ENCODE assay signal across 8 cellular contexts in genomic region chr20:57594092-57594911, GRCh38. TPM values are rescaled to one million over a fixed set of nuclear protein-coding genes. Genes with fewer than 3 reads are reported as not detected.
A peak's percentile ranks its signal among the peaks of the same experiment; 100 is the strongest.
DNase-seq lines count a peak whose midpoint lies in the region; ATAC-seq, FAIRE-seq and TF ChIP-seq lines count a peak whose summit lies in the region.

No MANE protein-coding gene starts in this region.

- H3K27me3 Mint-ChIP-seq in CD8-positive, alpha-beta T cell (ENCODE audit: low read depth): peaks cover 2% of the 10 kb centered on the region
- H3K27me3 Mint-ChIP-seq in HFFc6 (ENCODE audit: insufficient read depth): peaks cover 14% of the 10 kb centered on the region; the same call in 1 of the 2 replicates

- ATAC-seq in CD8-positive, alpha-beta T cell: no peak
- ATAC-seq in GM12878 (peak; percentile 63), GM21619 (IDR thresholded peaks at IDR 0.05; ENCODE audit: unreplicated experiment) (no peak), HG03457 (IDR thresholded peaks at IDR 0.05; ENCODE audit: unreplicated experiment) (no peak)
- no peak for ATAC-seq in stimulated activated effector memory CD8-positive, alpha-beta T cell treated with anti-CD3 and anti-CD28 coated beads, Interleukin-12 subunit alpha, Interleukin-12 subunit beta, amount 100 ng/mL, for 72 hours

- SMC1A ChIA-PET in GM12878 (lab: Charles Lee; ENCODE audit: uncharacterized antibody, unreplicated experiment): interaction anchor here (1.5 to 2.4 kb wide), 2 partner anchors 96 kb away, joined by 5 to 12 read pairs; no protein-coding TSS in a partner anchor

- no peak for TF ChIP-seq POLR2A in GM12878 (IDR thresholded peaks at IDR 0.05; ENCODE audit: low read depth, low read length)

- no peak overlapping the region for H3K27ac ChIP-seq in CD8-positive, alpha-beta T cell (ENCODE audit: low read depth, low read length)
- no peak overlapping the region for H3K27ac ChIP-seq in GM12878 (ENCODE audit: control insufficient read depth, insufficient read depth)

- TF ChIP-seq RAD21 in GM12878 (IDR thresholded peaks at IDR 0.05; ENCODE audit: insufficient read depth, low read depth, low read length): peak; percentile 76

- H3K27me3 ChIP-seq in CD8-positive, alpha-beta T cell (ENCODE audit: insufficient read depth, low read length): peaks cover 3% of the 10 kb centered on the region
- H3K27me3 ChIP-seq in GM12878 (replicated peaks in 1 of 2; ENCODE audit: control insufficient read depth in 2 of 2, insufficient read depth in 2 of 2, low read length in 1 of 2) (no peaks in the 10 kb centered on the region; a peak in 1 of 4 replicates), kidney epithelial cell (ENCODE audit: control insufficient read depth, insufficient read depth, low read length) (peaks cover 33% of the 10 kb centered on the region)

- CTCF ChIA-PET in CD8-positive, alpha-beta T cell (lab: Charles Lee): interaction anchor here (0.7 to 8.3 kb wide), 19 partner anchors 9 to 1094 kb away, joined by 3 to 89 read pairs (median 3); partner anchors contain the start of gene ZBP1
- CTCF ChIA-PET in GM12878 (lab: Yijun Ruan, JAX): interaction anchor here (0.8 to 4.3 kb wide), 7 partner anchors 26 to 587 kb away, joined by 3 to 34 read pairs (median 20); partner anchors contain the start of gene ZBP1

- intact Hi-C loops in CD8-positive, alpha-beta T cell (cut with DNase I, micrococcal nuclease): loop anchor here (1.0 to 10.0 kb wide), 7 partner anchors 80 to 1044 kb away; no protein-coding TSS in a partner anchor
- intact Hi-C loops in GM12878 (cut with micrococcal nuclease; ENCODE audit: unreplicated experiment): loop anchor here (1.0 kb wide), 1 partner anchor 80 kb away; no protein-coding TSS in a partner anchor

- no peaks in the 10 kb centered on the region for H3K9me3 Mint-ChIP-seq in CD8-positive, alpha-beta T cell
- H3K9me3 Mint-ChIP-seq in HFFc6: no peaks in the 10 kb centered on the region
- H3K9me3 Mint-ChIP-seq in stimulated activated effector memory CD8-positive, alpha-beta T cell treated with anti-CD3 and anti-CD28 coated beads, Interleukin-12 subunit alpha, Interleukin-12 subunit beta, amount 100 ng/mL, for 72 hours: no peaks in the 10 kb centered on the region

- in situ Hi-C loops in GM12878 (cut with MboI): loop anchor here (5.0 to 10.0 kb wide), 4 partner anchors 82 to 590 kb away; no protein-coding TSS in a partner anchor

- no peak overlapping the region for H3K4me3 Mint-ChIP-seq in CD8-positive, alpha-beta T cell
- H3K4me3 Mint-ChIP-seq in HFFc6: no peak overlapping the region
- no peak overlapping the region for H3K4me3 Mint-ChIP-seq in stimulated activated effector memory CD8-positive, alpha-beta T cell treated with anti-CD3 and anti-CD28 coated beads, Interleukin-12 subunit alpha, Interleukin-12 subunit beta, amount 100 ng/mL, for 72 hours

- H2AFZ ChIP-seq in GM12878 (ENCODE audit: control insufficient read depth, low read depth, low read length): no peak overlapping the region

- no peak overlapping the region for H3K9ac ChIP-seq in GM12878 (ENCODE audit: control insufficient read depth, insufficient read depth, low read length)

- no peak overlapping the region for H3K4me3 ChIP-seq in CD8-positive, alpha-beta T cell (ENCODE audit: low read depth, low read length)
- H3K4me3 ChIP-seq in GM12878: no peak overlapping the region
- H3K4me3 ChIP-seq in kidney epithelial cell (ENCODE audit: low read depth, low read length): no peak overlapping the region

- H3K9me3 ChIP-seq in CD8-positive, alpha-beta T cell (ENCODE audit: low read length): no peaks in the 10 kb centered on the region
- H3K9me3 ChIP-seq in GM12878 (replicated peaks; ENCODE audit: control insufficient read depth, insufficient read depth, low read length): no peaks in the 10 kb centered on the region

- no peaks in the 10 kb centered on the region for H4K20me1 ChIP-seq in GM12878 (ENCODE audit: control insufficient read depth, insufficient read depth)

- no TSS peak for BruUV-seq in GM12878 (replicated peaks; lab: Mats Ljungman, UMichigan)

- peaks cover 8% of the 10 kb centered on the region for H3K4me1 ChIP-seq in CD8-positive, alpha-beta T cell (ENCODE audit: insufficient read depth, low read length)
- no peaks in the 10 kb centered on the region; the same call in none of the 2 replicates for H3K4me1 ChIP-seq in GM12878 (ENCODE audit: control insufficient read depth, insufficient read depth, low read length)

- no peak overlapping the region for H3K27ac Mint-ChIP-seq in CD8-positive, alpha-beta T cell
- no peak overlapping the region for H3K27ac Mint-ChIP-seq in HFFc6
- no peak overlapping the region for H3K27ac Mint-ChIP-seq in stimulated activated effector memory CD8-positive, alpha-beta T cell treated with anti-CD3 and anti-CD28 coated beads, Interleukin-12 subunit alpha, Interleukin-12 subunit beta, amount 100 ng/mL, for 72 hours

- peaks cover 6% of the 10 kb centered on the region for H3K4me1 Mint-ChIP-seq in CD8-positive, alpha-beta T cell (ENCODE audit: low read depth)
- no peaks in the 10 kb centered on the region for H3K4me1 Mint-ChIP-seq in HFFc6 (ENCODE audit: low read depth)
- H3K4me1 Mint-ChIP-seq in stimulated activated effector memory CD8-positive, alpha-beta T cell treated with anti-CD3 and anti-CD28 coated beads, Interleukin-12 subunit alpha, Interleukin-12 subunit beta, amount 100 ng/mL, for 72 hours: peaks cover 14% of the 10 kb centered on the region

- no peaks in the 10 kb centered on the region for H3K79me2 ChIP-seq in GM12878 (ENCODE audit: control insufficient read depth, insufficient read depth, low read length)

- TF ChIP-seq EP300 in GM12878 (IDR thresholded peaks at IDR 0.05; ENCODE audit: borderline replicate concordance in 1 of 2, control insufficient read depth in 1 of 2, low read depth in 2 of 2, low read length in 2 of 2): no peak

- H3K36me3 Mint-ChIP-seq in CD8-positive, alpha-beta T cell: no peaks in the 10 kb centered on the region
- no peaks in the 10 kb centered on the region for H3K36me3 Mint-ChIP-seq in HFFc6 (ENCODE audit: low read depth)
- H3K36me3 Mint-ChIP-seq in stimulated activated effector memory CD8-positive, alpha-beta T cell treated with anti-CD3 and anti-CD28 coated beads, Interleukin-12 subunit alpha, Interleukin-12 subunit beta, amount 100 ng/mL, for 72 hours: no peaks in the 10 kb centered on the region

- FAIRE-seq in GM12878 (lab: Jason Lieb, UNC): peak; percentile 86

- POLR2A ChIA-PET in CD8-positive, alpha-beta T cell (lab: Charles Lee): no interaction called here
- POLR2A ChIA-PET in GM12878 (lab: Charles Lee): interaction anchor here (0.6 to 1.0 kb wide), 2 partner anchors 196 to 585 kb away, joined by 4 read pairs; no protein-coding TSS in a partner anchor

- peak in 5 of 7 experiments; percentile 39 to 74 (median 57) for DNase-seq in CD8-positive, alpha-beta T cell
- DNase-seq in HFFc6: no peak
- peak; percentile 73 for DNase-seq in SW480 (ENCODE audit: low spot score)
- DNase-seq in GM12878 (ENCODE audit: low read depth, low spot score): no peak
- DNase-seq in kidney epithelial cell (ENCODE audit: low read depth): no peak
- DNase-seq in stimulated activated effector memory CD8-positive, alpha-beta T cell treated with anti-CD3 and anti-CD28 coated beads, Interleukin-12 subunit alpha, Interleukin-12 subunit beta, amount 100 ng/mL, for 72 hours (ENCODE audit: low spot score in 2 of 2): peak; percentile 43 to 81

- H3K36me3 ChIP-seq in CD8-positive, alpha-beta T cell (ENCODE audit: insufficient read depth, low read length): no peaks in the 10 kb centered on the region
- H3K36me3 ChIP-seq in GM12878 (ENCODE audit: control insufficient read depth in 2 of 2, insufficient read depth in 2 of 2, low read length in 1 of 2) (no peaks in the 10 kb centered on the region), kidney epithelial cell (ENCODE audit: control insufficient read depth, insufficient read depth, low read length) (no peaks in the 10 kb centered on the region)

- RAD21 ChIA-PET in GM12878 (lab: Charles Lee; ENCODE audit: unreplicated experiment): interaction anchor here (0.6 to 5.0 kb wide), 7 partner anchors 26 to 203 kb away, joined by 3 to 31 read pairs (median 3); partner anchors contain the start of gene ZBP1

- TF ChIP-seq CTCF in CD8-positive, alpha-beta T cell (IDR thresholded peaks at IDR 0.05): peak; percentile 87
- TF ChIP-seq CTCF in HFFc6 (IDR thresholded peaks at IDR 0.05) (peak; percentile 98), GM12878 (IDR thresholded peaks at IDR 0.05 in 2 of 3, conservative IDR thresholded peaks at IDR 0.05 in 1 of 3; ENCODE audit: control insufficient read depth in 2 of 3, extremely low read depth in 1 of 3, insufficient read depth in 1 of 3, low read depth in 3 of 3, low read length in 3 of 3) (peak; percentile 61 to 86 (median 66)), kidney epithelial cell (IDR thresholded peaks at IDR 0.05; ENCODE audit: insufficient read depth, low read length, poor library complexity, severe bottlenecking) (peak; percentile 78)

- WGBS in GM12878 (ENCODE audit: insufficient coverage, insufficient replicate concordance, low lambda C conversion rate, missing lambda C conversion rate): 28% methylated on average over 25 of the region's 26 CpGs

- H3K4me2 ChIP-seq in GM12878 (ENCODE audit: control insufficient read depth, insufficient read depth): no peak overlapping the region

RNA-seq across cellular contexts. Expression of gene ZBP1, which starts 25.9 kb away (rescaled TPM):
- 10 to 100 TPM; 21.1 to 28.3 TPM for total RNA-seq in CD8-positive, alpha-beta T cell
- total RNA-seq in HFFc6 (2021; fragmentation: NEBNext Ultra II Directional; extraction: Animal tissue kit (Norgen Biotek cat#: 25700)): not detected
- total RNA-seq in GM12878 (2013; cell fraction: nucleolus; rRNA removed): 2.8 and 6.3 TPM in 2 replicates
- total RNA-seq in GM12878 (2014; rRNA removed) (7.5 and 8.3 TPM in 2 replicates), GM12878 (2014; rRNA removed; fragmentation: Illumina TruSeq; extraction: Trizol) (4.8 TPM in 2 replicates), GM12878 (2021) (4.8 and 6.3 TPM in 2 replicates), kidney epithelial cell (0.07 TPM in 1 of 2 replicates, not detected in the other)
- 3.7 TPM for polyA plus RNA-seq in GM12878 (2011; ENCODE audit: low read depth)
- polyA plus RNA-seq in GM12878 (2011; rRNA removed) (5.0 and 5.4 TPM in 2 replicates), GM12878 (2014; fragmentation: Illumina TruSeq; extraction: Trizol) (6.2 and 6.8 TPM in 2 replicates), GM12878 (2014; fragmentation: Nextera tagmentation; extraction: Ambion mirVana) (1 to 10 TPM in 1 of 2 experiments, under 1 TPM in 1; 0.93 to 1.1 TPM), GM12878 (2014; rRNA removed) (9.3 and 10.6 TPM in 2 replicates), GM12878 (2016; fragmentation: Nextera tagmentation; extraction: Ambion mirVana) (1 to 10 TPM; 2.5 to 3.0 TPM)
- 3.0 and 4.5 TPM in 2 replicates for polyA plus RNA-seq in GM12878 (2011; cell fraction: cytosol; rRNA removed)
- 32.4 and 37.2 TPM in 2 replicates for polyA plus RNA-seq in GM12878 (2011; cell fraction: nucleus; rRNA removed)
- 3.7 and 8.2 TPM in 2 replicates for polyA plus RNA-seq in GM12878 (2012)
- 2.7 and 4.4 TPM in 2 replicates for polyA minus RNA-seq in GM12878 (2011; rRNA and poly(A)+ RNA removed)
- polyA minus RNA-seq in GM12878 (2011; cell fraction: cytosol; rRNA and poly(A)+ RNA removed): 1.0 and 2.9 TPM in 2 replicates
- polyA minus RNA-seq in GM12878 (2011; cell fraction: nucleus; rRNA and poly(A)+ RNA removed): 4.7 and 7.9 TPM in 2 replicates

RNA-seq across cellular contexts. Expression of gene PCK1, which starts 33.4 kb away (rescaled TPM):
- total RNA-seq in CD8-positive, alpha-beta T cell: not detected
- total RNA-seq in HFFc6 (2021; fragmentation: NEBNext Ultra II Directional; extraction: Animal tissue kit (Norgen Biotek cat#: 25700)): not detected
- total RNA-seq in GM12878 (2013; cell fraction: nucleolus; rRNA removed): 0.78 and 0.88 TPM in 2 replicates
- total RNA-seq in GM12878 (2014; rRNA removed) (0.06 and 0.11 TPM in 2 replicates), GM12878 (2014; rRNA removed; fragmentation: Illumina TruSeq; extraction: Trizol) (0.05 TPM in 1 of 2 replicates, not detected in the other), GM12878 (2021) (0.33 and 0.56 TPM in 2 replicates), kidney epithelial cell (under 0.01 TPM in 1 of 2 replicates, not detected in the other)
- not detected for polyA plus RNA-seq in GM12878 (2011; ENCODE audit: low read depth)
- polyA plus RNA-seq in GM12878 (2011; rRNA removed) (not detected in 2 replicates), GM12878 (2014; fragmentation: Illumina TruSeq; extraction: Trizol) (0.09 TPM in 1 of 2 replicates, not detected in the other), GM12878 (2014; fragmentation: Nextera tagmentation; extraction: Ambion mirVana) (under 1 TPM in 1 of 2 experiments, not detected in 1; 0.02 TPM), GM12878 (2014; rRNA removed) (0.14 TPM in 2 replicates), GM12878 (2016; fragmentation: Nextera tagmentation; extraction: Ambion mirVana) (not detected)
- not detected in 2 replicates for polyA plus RNA-seq in GM12878 (2011; cell fraction: cytosol; rRNA removed)
- polyA plus RNA-seq in GM12878 (2011; cell fraction: nucleus; rRNA removed): not detected in 2 replicates
- polyA plus RNA-seq in GM12878 (2012): 0.07 TPM in 1 of 2 replicates, not detected in the other
- not detected in 2 replicates for polyA minus RNA-seq in GM12878 (2011; rRNA and poly(A)+ RNA removed)
- not detected in 2 replicates for polyA minus RNA-seq in GM12878 (2011; cell fraction: cytosol; rRNA and poly(A)+ RNA removed)
- not detected in 2 replicates for polyA minus RNA-seq in GM12878 (2011; cell fraction: nucleus; rRNA and poly(A)+ RNA removed)

Comparison
In these comparisons a context has a peak if more than half of its experiments do, and no peak if none do; other contexts are left out.
1. DNase-seq: peak in CD8-positive, alpha-beta T cell (5 of 7), SW480 (single experiment) and stimulated activated effector memory CD8-positive, alpha-beta T cell treated with anti-CD3 and anti-CD28 coated beads, Interleukin-12 subunit alpha, Interleukin-12 subunit beta, amount 100 ng/mL, for 72 hours (2 of 2); none in HFFc6 (single experiment), GM12878 (single experiment) and kidney epithelial cell (single experiment).
2. Peak in every context shown above with its lines, with median percentiles within 50 percentile points of each other: CTCF ChIP-seq.